Comparison of ENCODE assay signal across 1 cellular context in genomic region chr11:115751244-115751643, GRCh38.
TF ChIP-seq lines count a peak whose summit lies in the region.

No MANE protein-coding gene starts in this region.

TF ChIP-seq in GM23338, 12 proteins besides CTCF, POLR2A, EP300 and RAD21 (continued from another document):
- TF ChIP-seq, protein P1, sequence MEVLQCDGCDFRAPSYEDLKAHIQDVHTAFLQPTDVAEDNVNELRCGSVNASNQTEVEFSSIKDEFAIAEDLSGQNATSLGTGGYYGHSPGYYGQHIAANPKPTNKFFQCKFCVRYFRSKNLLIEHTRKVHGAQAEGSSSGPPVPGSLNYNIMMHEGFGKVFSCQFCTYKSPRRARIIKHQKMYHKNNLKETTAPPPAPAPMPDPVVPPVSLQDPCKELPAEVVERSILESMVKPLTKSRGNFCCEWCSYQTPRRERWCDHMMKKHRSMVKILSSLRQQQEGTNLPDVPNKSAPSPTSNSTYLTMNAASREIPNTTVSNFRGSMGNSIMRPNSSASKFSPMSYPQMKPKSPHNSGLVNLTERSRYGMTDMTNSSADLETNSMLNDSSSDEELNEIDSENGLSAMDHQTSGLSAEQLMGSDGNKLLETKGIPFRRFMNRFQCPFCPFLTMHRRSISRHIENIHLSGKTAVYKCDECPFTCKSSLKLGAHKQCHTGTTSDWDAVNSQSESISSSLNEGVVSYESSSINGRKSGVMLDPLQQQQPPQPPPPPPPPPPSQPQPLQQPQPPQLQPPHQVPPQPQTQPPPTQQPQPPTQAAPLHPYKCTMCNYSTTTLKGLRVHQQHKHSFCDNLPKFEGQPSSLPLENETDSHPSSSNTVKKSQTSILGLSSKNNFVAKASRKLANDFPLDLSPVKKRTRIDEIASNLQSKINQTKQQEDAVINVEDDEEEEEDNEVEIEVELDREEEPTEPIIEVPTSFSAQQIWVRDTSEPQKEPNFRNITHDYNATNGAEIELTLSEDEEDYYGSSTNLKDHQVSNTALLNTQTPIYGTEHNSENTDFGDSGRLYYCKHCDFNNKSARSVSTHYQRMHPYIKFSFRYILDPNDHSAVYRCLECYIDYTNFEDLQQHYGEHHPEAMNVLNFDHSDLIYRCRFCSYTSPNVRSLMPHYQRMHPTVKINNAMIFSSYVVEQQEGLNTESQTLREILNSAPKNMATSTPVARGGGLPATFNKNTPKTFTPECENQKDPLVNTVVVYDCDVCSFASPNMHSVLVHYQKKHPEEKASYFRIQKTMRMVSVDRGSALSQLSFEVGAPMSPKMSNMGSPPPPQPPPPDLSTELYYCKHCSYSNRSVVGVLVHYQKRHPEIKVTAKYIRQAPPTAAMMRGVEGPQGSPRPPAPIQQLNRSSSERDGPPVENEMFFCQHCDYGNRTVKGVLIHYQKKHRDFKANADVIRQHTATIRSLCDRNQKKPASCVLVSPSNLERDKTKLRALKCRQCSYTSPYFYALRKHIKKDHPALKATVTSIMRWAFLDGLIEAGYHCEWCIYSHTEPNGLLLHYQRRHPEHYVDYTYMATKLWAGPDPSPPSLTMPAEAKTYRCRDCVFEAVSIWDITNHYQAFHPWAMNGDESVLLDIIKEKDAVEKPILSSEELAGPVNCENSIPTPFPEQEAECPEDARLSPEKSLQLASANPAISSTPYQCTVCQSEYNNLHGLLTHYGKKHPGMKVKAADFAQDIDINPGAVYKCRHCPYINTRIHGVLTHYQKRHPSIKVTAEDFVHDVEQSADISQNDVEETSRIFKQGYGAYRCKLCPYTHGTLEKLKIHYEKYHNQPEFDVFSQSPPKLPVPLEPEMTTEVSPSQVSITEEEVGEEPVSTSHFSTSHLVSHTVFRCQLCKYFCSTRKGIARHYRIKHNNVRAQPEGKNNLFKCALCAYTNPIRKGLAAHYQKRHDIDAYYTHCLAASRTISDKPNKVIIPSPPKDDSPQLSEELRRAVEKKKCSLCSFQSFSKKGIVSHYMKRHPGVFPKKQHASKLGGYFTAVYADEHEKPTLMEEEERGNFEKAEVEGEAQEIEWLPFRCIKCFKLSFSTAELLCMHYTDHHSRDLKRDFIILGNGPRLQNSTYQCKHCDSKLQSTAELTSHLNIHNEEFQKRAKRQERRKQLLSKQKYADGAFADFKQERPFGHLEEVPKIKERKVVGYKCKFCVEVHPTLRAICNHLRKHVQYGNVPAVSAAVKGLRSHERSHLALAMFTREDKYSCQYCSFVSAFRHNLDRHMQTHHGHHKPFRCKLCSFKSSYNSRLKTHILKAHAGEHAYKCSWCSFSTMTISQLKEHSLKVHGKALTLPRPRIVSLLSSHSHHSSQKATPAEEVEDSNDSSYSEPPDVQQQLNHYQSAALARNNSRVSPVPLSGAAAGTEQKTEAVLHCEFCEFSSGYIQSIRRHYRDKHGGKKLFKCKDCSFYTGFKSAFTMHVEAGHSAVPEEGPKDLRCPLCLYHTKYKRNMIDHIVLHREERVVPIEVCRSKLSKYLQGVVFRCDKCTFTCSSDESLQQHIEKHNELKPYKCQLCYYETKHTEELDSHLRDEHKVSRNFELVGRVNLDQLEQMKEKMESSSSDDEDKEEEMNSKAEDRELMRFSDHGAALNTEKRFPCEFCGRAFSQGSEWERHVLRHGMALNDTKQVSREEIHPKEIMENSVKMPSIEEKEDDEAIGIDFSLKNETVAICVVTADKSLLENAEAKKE (CRISPR knock-in tag; IDR thresholded peaks at IDR 0.05) = no peak
- no peak for TF ChIP-seq POLR2AphosphoS5 (IDR thresholded peaks at IDR 0.05; ENCODE audit: low read depth)
- TF ChIP-seq STAT1 (IDR thresholded peaks at IDR 0.05; ENCODE audit: unreplicated experiment) = no peak
- no peak for TF ChIP-seq NANOG (IDR thresholded peaks at IDR 0.05; ENCODE audit: borderline replicate concordance)
- TF ChIP-seq, protein P2, sequence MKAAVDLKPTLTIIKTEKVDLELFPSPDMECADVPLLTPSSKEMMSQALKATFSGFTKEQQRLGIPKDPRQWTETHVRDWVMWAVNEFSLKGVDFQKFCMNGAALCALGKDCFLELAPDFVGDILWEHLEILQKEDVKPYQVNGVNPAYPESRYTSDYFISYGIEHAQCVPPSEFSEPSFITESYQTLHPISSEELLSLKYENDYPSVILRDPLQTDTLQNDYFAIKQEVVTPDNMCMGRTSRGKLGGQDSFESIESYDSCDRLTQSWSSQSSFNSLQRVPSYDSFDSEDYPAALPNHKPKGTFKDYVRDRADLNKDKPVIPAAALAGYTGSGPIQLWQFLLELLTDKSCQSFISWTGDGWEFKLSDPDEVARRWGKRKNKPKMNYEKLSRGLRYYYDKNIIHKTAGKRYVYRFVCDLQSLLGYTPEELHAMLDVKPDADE (IDR thresholded peaks at IDR 0.05) = no peak
- no peak for TF ChIP-seq EZH2phosphoT487 (IDR thresholded peaks at IDR 0.05; ENCODE audit: unreplicated experiment)
- TF ChIP-seq JUNB (IDR thresholded peaks at IDR 0.05; ENCODE audit: unreplicated experiment) = no peak
- no peak for TF ChIP-seq CREB1 (CRISPR knock-in tag; IDR thresholded peaks at IDR 0.05; ENCODE audit: low read depth)
- TF ChIP-seq ZNF331 (CRISPR knock-in tag; IDR thresholded peaks at IDR 0.05; ENCODE audit: low read depth) = no peak
- no peak for TF ChIP-seq EZH2 (IDR thresholded peaks at IDR 0.05; ENCODE audit: low read depth, unreplicated experiment)
